In genomic region chr16:81035975-81036750, GRCh38 we compare ENCODE assay signal across 7 cellular contexts. TPM values are rescaled to one million over a fixed set of nuclear protein-coding genes. Genes with fewer than 3 reads are reported as not detected.
DNase-seq lines count a peak whose midpoint lies in the region; ATAC-seq and TF ChIP-seq lines count a peak whose summit lies in the region.

No MANE protein-coding gene starts in this region.

- H3K36me3 ChIP-seq in parathyroid adenoma (ENCODE audit: control insufficient read depth, insufficient read depth, low read length): no peaks in the 10 kb centered on the region
- H3K36me3 ChIP-seq in uterus: no peaks in the 10 kb centered on the region

- H3K4me2 ChIP-seq in parathyroid adenoma (ENCODE audit: low read length): peak overlapping the region; percentile 85

- peak; percentile 13 for DNase-seq in NCI-H226
- DNase-seq in activated naive CD4-positive, alpha-beta T cell (lab: John Stamatoyannopoulos, UW): peak in 3 of 4 experiments; percentile 25 to 47 (median 36)
- DNase-seq in glomerular visceral epithelial cell (ENCODE audit: extremely low spot score): peak; percentile 37
- peak in 1 of 2 donors; percentile 19 for DNase-seq in uterus

- TF ChIP-seq POLR2A in uterus (IDR thresholded peaks at IDR 0.05): no peak

- intact Hi-C loops in uterus (cut with DNase I; ENCODE audit: low total_unique reads): no loop called here

- H3K27me3 ChIP-seq in parathyroid adenoma (ENCODE audit: control insufficient read depth, insufficient read depth, low read length): no peaks in the 10 kb centered on the region
- H3K27me3 ChIP-seq in uterus: no peaks in the 10 kb centered on the region

- no peak for TF ChIP-seq CTCF in parathyroid adenoma (IDR thresholded peaks at IDR 0.05)
- no peak for TF ChIP-seq CTCF in uterus (IDR thresholded peaks at IDR 0.05)

- peak; percentile 50 for ATAC-seq in GM18517 (IDR thresholded peaks at IDR 0.05; ENCODE audit: unreplicated experiment)
- ATAC-seq in HG02623 (IDR thresholded peaks at IDR 0.05; ENCODE audit: unreplicated experiment): peak; percentile 62

- peak overlapping the region; percentile 64 for H3K4me3 ChIP-seq in parathyroid adenoma (ENCODE audit: low read depth, low read length)
- peak overlapping the region; percentile 56 to 82 for H3K4me3 ChIP-seq in uterus

- H3K9me3 ChIP-seq in parathyroid adenoma (ENCODE audit: control insufficient read depth, low read length): no peaks in the 10 kb centered on the region
- no peaks in the 10 kb centered on the region for H3K9me3 ChIP-seq in uterus

- H3K4me1 ChIP-seq in parathyroid adenoma: peaks cover 5% of the 10 kb centered on the region
- H3K4me1 ChIP-seq in uterus: no peaks in the 10 kb centered on the region

- H3K27ac ChIP-seq in parathyroid adenoma (no peak overlapping the region), uterus (peak overlapping the region; percentile 47 to 65)

- peaks cover 20% of the 10 kb centered on the region for H3K79me2 ChIP-seq in parathyroid adenoma

- H3K9ac ChIP-seq in parathyroid adenoma: no peak overlapping the region

- peak overlapping the region; percentile 74 for H2AFZ ChIP-seq in parathyroid adenoma

RNA-seq across cellular contexts. Expression of gene ATMIN, which starts 0.5 kb away (rescaled TPM):
- 10 to 100 TPM; 17.2 to 51.8 (median 29.8) TPM for total RNA-seq in uterus

RNA-seq across cellular contexts. Expression of gene CENPN, which starts 29.1 kb away (rescaled TPM):
- 10 to 100 TPM in 1 of 4 donors, 1 to 10 TPM in 1, not detected in 2; 2.8 to 20.0 TPM for total RNA-seq in uterus

RNA-seq across cellular contexts. Expression of gene CMC2, which starts 29.5 kb away (rescaled TPM):
- 100 to 1,000 TPM in 1 of 4 donors, 10 to 100 TPM in 2, 1 to 10 TPM in 1; 1.5 to 204 (median 23.6) TPM for total RNA-seq in uterus

RNA-seq across cellular contexts. Expression of gene C16orf46, which starts 40.9 kb away (rescaled TPM):
- 1 to 10 TPM in 1 of 4 donors, not detected in 3; 1.9 TPM for total RNA-seq in uterus
